Comparison of ENCODE assay signal across 14 cellular contexts in genomic region chr21:26148071-26148470, GRCh38. TPM values are rescaled to one million over a fixed set of nuclear protein-coding genes. Genes with fewer than 3 reads are reported as not detected.
DNase-seq lines count a peak whose midpoint lies in the region; ATAC-seq, FAIRE-seq and TF ChIP-seq lines count a peak whose summit lies in the region.
"Had no signal": no experiment of that assay in that cellular context is flagged by ENCODE, and none has a peak within 500 bp of the region (broad histone marks: within the 10 kb centered on the region; RNA-seq: fewer than 3 reads in every experiment).

No MANE protein-coding gene starts in this region.

- H2AFZ ChIP-seq in neuronal stem cell (ENCODE audit: low read length): no peak overlapping the region

- no peak overlapping the region for H4K91ac ChIP-seq in neuronal stem cell (ENCODE audit: low read depth, low read length, poor library complexity)

- no peak overlapping the region for H3K18ac ChIP-seq in neuronal stem cell (ENCODE audit: low read length)

- intact Hi-C loops in Calu3 (cut with micrococcal nuclease; ENCODE audit: unreplicated experiment) (no loop called here), esophagus muscularis mucosa (cut with DNase I) (no loop called here)

- H3K23ac ChIP-seq in neuronal stem cell (ENCODE audit: low read depth, low read length, poor library complexity): no peak overlapping the region

- no peak overlapping the region for H3K14ac ChIP-seq in neuronal stem cell (ENCODE audit: low read length)

- no peak overlapping the region for H4K8ac ChIP-seq in neuronal stem cell (ENCODE audit: low read depth, low read length)

- peaks cover 5% of the 10 kb centered on the region for H3K36me3 Mint-ChIP-seq in Calu3 (ENCODE audit: insufficient read depth, unreplicated experiment)
- peaks cover 17% of the 10 kb centered on the region for H3K36me3 Mint-ChIP-seq in activated T-cell treated with anti-CD3 and anti-CD28 coated beads, Interleukin-2, amount 50 U/mL, for 24 hours (ENCODE audit: low read depth)
- H3K36me3 Mint-ChIP-seq: IgD-negative memory B cell had no signal

- H3K27me3 ChIP-seq in esophagus muscularis mucosa (no peaks in the 10 kb centered on the region), neuronal stem cell (ENCODE audit: control insufficient read depth in 3 of 3, insufficient read depth in 3 of 3, low read depth in 1 of 3, low read length in 3 of 3) (no peaks in the 10 kb centered on the region)

- peak; percentile 94 for FAIRE-seq in RCC 7860 (lab: Jason Lieb, UNC)
- FAIRE-seq: small intestine had no signal

- H2AK5ac ChIP-seq in neuronal stem cell (ENCODE audit: low read depth, low read length): no peak overlapping the region

- H3K36me3 ChIP-seq in esophagus muscularis mucosa (no peaks in the 10 kb centered on the region), neuronal stem cell (replicated peaks in 1 of 2; ENCODE audit: control insufficient read depth in 2 of 2, insufficient read depth in 2 of 2, low read length in 2 of 2) (peaks cover 2 to 17% of the 10 kb centered on the region in 2 donors)

- CTCF ChIA-PET in Calu3 (lab: Charles Lee): interaction anchor here (0.7 kb wide), 1 partner anchor 1774 kb away, joined by 4 read pairs; no protein-coding TSS in a partner anchor

- H3K4me3 Mint-ChIP-seq in Calu3 (ENCODE audit: low read depth, unreplicated experiment): peak overlapping the region; percentile 24
- no peak overlapping the region for H3K4me3 Mint-ChIP-seq in activated T-cell treated with anti-CD3 and anti-CD28 coated beads, Interleukin-2, amount 50 U/mL, for 24 hours
- H3K4me3 Mint-ChIP-seq: activated T-helper 1 cell treated with anti-CD3 and anti-CD28 coated beads, Interleukin-12 subunit alpha, Interleukin-12 subunit beta, Interleukin-2, Interleukin-4 antibody, amounts not matched to agents 30 ng/mL and 10 ng/mL and 1 ng/mL, durations not matched to agents 14 hours and 24 hours and 36 hours; IgD-negative memory B cell had no signal

- TF ChIP-seq POLR2A in esophagus muscularis mucosa (IDR thresholded peaks at IDR 0.05; ENCODE audit: low read depth): no peak

- H2BK5ac ChIP-seq in neuronal stem cell (ENCODE audit: low read length): no peak overlapping the region

- no peak overlapping the region for H3K9ac ChIP-seq in neuronal stem cell (ENCODE audit: low read depth, low read length, poor library complexity)

- H2BK120ac ChIP-seq in neuronal stem cell (ENCODE audit: low read depth, low read length): no peak overlapping the region

- H3K4me1 ChIP-seq in esophagus muscularis mucosa: peaks cover 43 to 75% (median 54%) of the 10 kb centered on the region in 4 donors
- peaks cover 10 to 22% of the 10 kb centered on the region in 2 donors for H3K4me1 ChIP-seq in neuronal stem cell (ENCODE audit: control insufficient read depth in 2 of 2, insufficient read depth in 1 of 2, low read depth in 1 of 2, low read length in 2 of 2)

- H3K27ac Mint-ChIP-seq in Calu3 (ENCODE audit: unreplicated experiment): peak overlapping the region; percentile 73
- H3K27ac Mint-ChIP-seq in activated T-cell treated with anti-CD3 and anti-CD28 coated beads, Interleukin-2, amount 50 U/mL, for 24 hours: no peak overlapping the region
- H3K27ac Mint-ChIP-seq: activated T-helper 1 cell treated with anti-CD3 and anti-CD28 coated beads, Interleukin-12 subunit alpha, Interleukin-12 subunit beta, Interleukin-2, Interleukin-4 antibody, amounts not matched to agents 30 ng/mL and 10 ng/mL and 1 ng/mL, durations not matched to agents 14 hours and 24 hours and 36 hours; IgD-negative memory B cell had no signal

- no TSS peak for BruUV-seq in Calu3 (replicated peaks; lab: Mats Ljungman, UMichigan)

- WGBS in esophagus muscularis mucosa: 46% methylated on average over 2 of the region's 2 CpGs
- no CpG with 5 or more reads among the region's 2 CpGs for WGBS in neuronal stem cell (ENCODE audit: extremely low coverage in 2 of 2, insufficient read length in 2 of 2, insufficient replicate concordance in 1 of 2), 2 donors

- H3K4me1 Mint-ChIP-seq in Calu3 (ENCODE audit: low read depth, unreplicated experiment): peaks cover 26% of the 10 kb centered on the region
- peaks cover 21% of the 10 kb centered on the region for H3K4me1 Mint-ChIP-seq in activated T-cell treated with anti-CD3 and anti-CD28 coated beads, Interleukin-2, amount 50 U/mL, for 24 hours (ENCODE audit: low read depth)
- H3K4me1 Mint-ChIP-seq: IgD-negative memory B cell had no signal

- DNase-seq in Calu3 (peak; percentile 24), RCC 7860 (ENCODE audit: low spot score) (peak; percentile 79), esophagus muscularis mucosa (ENCODE audit: extremely low spot score) (no peak), neuronal stem cell (ENCODE audit: low spot score) (peak; percentile 73), AML-193 (lab: John Stamatoyannopoulos, UW) (no peak)
- DNase-seq in activated T-cell treated with anti-CD3 and anti-CD28 coated beads, Interleukin-2, amount 50 U/mL, for 24 hours: no peak
- DNase-seq: GDM1, small intestine, substantia nigra had no signal

- no peaks in the 10 kb centered on the region for H3K9me3 Mint-ChIP-seq in Calu3 (ENCODE audit: low read depth, unreplicated experiment)
- H3K9me3 Mint-ChIP-seq in activated T-cell treated with anti-CD3 and anti-CD28 coated beads, Interleukin-2, amount 50 U/mL, for 24 hours: no peaks in the 10 kb centered on the region
- H3K9me3 Mint-ChIP-seq: activated T-helper 1 cell treated with anti-CD3 and anti-CD28 coated beads, Interleukin-12 subunit alpha, Interleukin-12 subunit beta, Interleukin-2, Interleukin-4 antibody, amounts not matched to agents 30 ng/mL and 10 ng/mL and 1 ng/mL, durations not matched to agents 14 hours and 24 hours and 36 hours; IgD-negative memory B cell had no signal

- H3K79me1 ChIP-seq in neuronal stem cell (ENCODE audit: low read depth, low read length): peaks cover 7% of the 10 kb centered on the region

- no peak overlapping the region for H2BK12ac ChIP-seq in neuronal stem cell (ENCODE audit: low read length)

- no peaks in the 10 kb centered on the region for H3K27me3 Mint-ChIP-seq in Calu3 (ENCODE audit: unreplicated experiment)
- H3K27me3 Mint-ChIP-seq in activated T-cell treated with anti-CD3 and anti-CD28 coated beads, Interleukin-2, amount 50 U/mL, for 24 hours: no peaks in the 10 kb centered on the region
- H3K27me3 Mint-ChIP-seq: IgD-negative memory B cell had no signal

- H3K4me3 ChIP-seq in esophagus muscularis mucosa: no peak overlapping the region
- no peak overlapping the region for H3K4me3 ChIP-seq in neuronal stem cell (ENCODE audit: low read length in 2 of 2)
- H3K4me3 ChIP-seq: SK-N-MC had no signal

- no peak overlapping the region for H2BK15ac ChIP-seq in neuronal stem cell (ENCODE audit: low read length)

- TF ChIP-seq CTCF in Calu3 (IDR thresholded peaks at IDR 0.05; ENCODE audit: unreplicated experiment): no peak
- no peak for TF ChIP-seq CTCF in esophagus muscularis mucosa (IDR thresholded peaks at IDR 0.05)

- ATAC-seq in GM18868 (IDR thresholded peaks at IDR 0.05; ENCODE audit: unreplicated experiment) (no peak), GM19455 (IDR thresholded peaks at IDR 0.05; ENCODE audit: unreplicated experiment) (no peak)

- H3K4me2 ChIP-seq in neuronal stem cell (ENCODE audit: insufficient read depth, low read length, poor library complexity, severe bottlenecking): peak overlapping the region; percentile 21

- TF ChIP-seq EP300 in esophagus muscularis mucosa (IDR thresholded peaks at IDR 0.05): no peak

- H3K4ac ChIP-seq in neuronal stem cell (ENCODE audit: low read length): no peak overlapping the region

- no peaks in the 10 kb centered on the region for H3K9me3 ChIP-seq in esophagus muscularis mucosa
- H3K9me3 ChIP-seq in neuronal stem cell (replicated peaks in 1 of 2; ENCODE audit: control insufficient read depth in 2 of 2, insufficient read depth in 1 of 2, low read depth in 1 of 2, low read length in 2 of 2): peaks cover 0 to 8% of the 10 kb centered on the region in 2 donors

- H3K27ac ChIP-seq in esophagus muscularis mucosa (replicated peaks in 1 of 4) (peak overlapping the region; percentile 33 to 71 (median 46)), neuronal stem cell (replicated peaks; ENCODE audit: low read length) (peak overlapping the region; percentile 92)
- H3K27ac ChIP-seq: SK-N-MC had no signal

RNA-seq across cellular contexts. Expression of gene APP, which starts 22.5 kb away (rescaled TPM):
- total RNA-seq in Calu3 (2022) (534 and 566 TPM in 2 replicates), esophagus muscularis mucosa (100 to 1,000 TPM; 459 to 790 (median 624) TPM)
- 211 TPM for polyA plus RNA-seq in neuronal stem cell (2013, experiment 1 of 2)
- polyA plus RNA-seq in neuronal stem cell (2013, experiment 2 of 2): 208 TPM

Comparison
In these comparisons a context has a peak if more than half of its experiments do, and no peak if none do; other contexts are left out.
1. DNase-seq: peak in Calu3 (single experiment), RCC 7860 (single experiment) and neuronal stem cell (single experiment); none in esophagus muscularis mucosa (single experiment), AML-193 (0 of 2) and activated T-cell treated with anti-CD3 and anti-CD28 coated beads, Interleukin-2, amount 50 U/mL, for 24 hours (single experiment).